15 cellular contexts compared by ENCODE assay signal in genomic region chr17:4110152-4110551, GRCh38. TPM values are rescaled to one million over a fixed set of nuclear protein-coding genes. Genes with fewer than 3 reads are reported as not detected.
DNase-seq lines count a peak whose midpoint lies in the region; ATAC-seq and TF ChIP-seq lines count a peak whose summit lies in the region.
"Had no signal": no experiment of that assay in that cellular context is flagged by ENCODE, and none has a peak within 500 bp of the region (broad histone marks: within the 10 kb centered on the region; RNA-seq: fewer than 3 reads in every experiment).

No MANE protein-coding gene starts in this region.

- H3K9me3 ChIP-seq in T-helper 17 cell (ENCODE audit: control insufficient read depth, low read length, poor library complexity, severe bottlenecking), result no peaks in the 10 kb centered on the region

- H3K27me3 Mint-ChIP-seq in activated CD8-positive, alpha-beta memory T cell treated with anti-CD3 and anti-CD28 coated beads, Interleukin-2, amount 10 ng/mL, durations not matched to agents 7 days and 5 days, result no peaks in the 10 kb centered on the region
- no peaks in the 10 kb centered on the region for H3K27me3 Mint-ChIP-seq in T-helper 17 cell

- H3K36me3 Mint-ChIP-seq in activated CD8-positive, alpha-beta memory T cell treated with anti-CD3 and anti-CD28 coated beads, Interleukin-2, amount 10 ng/mL, durations not matched to agents 7 days and 5 days, result peaks cover 40% of the 10 kb centered on the region
- H3K36me3 Mint-ChIP-seq in T-helper 17 cell (ENCODE audit: low read depth), result peaks cover 15% of the 10 kb centered on the region

- peaks cover 21% of the 10 kb centered on the region for H3K4me1 Mint-ChIP-seq in activated CD8-positive, alpha-beta memory T cell treated with anti-CD3 and anti-CD28 coated beads, Interleukin-2, amount 10 ng/mL, durations not matched to agents 7 days and 5 days
- peaks cover 26% of the 10 kb centered on the region for H3K4me1 Mint-ChIP-seq in T-helper 17 cell

- no peak overlapping the region for H3K4me3 Mint-ChIP-seq in activated CD8-positive, alpha-beta memory T cell treated with anti-CD3 and anti-CD28 coated beads, Interleukin-2, amount 10 ng/mL, durations not matched to agents 7 days and 5 days
- no peak overlapping the region for H3K4me3 Mint-ChIP-seq in T-helper 17 cell

- no peak for DNase-seq in activated CD8-positive, alpha-beta memory T cell treated with anti-CD3 and anti-CD28 coated beads, Interleukin-2, amount 10 ng/mL, durations not matched to agents 7 days and 5 days
- no peak for DNase-seq in activated CD8-positive, alpha-beta memory T cell treated with anti-CD3 and anti-CD28 coated beads for 24 hours
- DNase-seq in T-helper 17 cell (no peak), dorsolateral prefrontal cortex (no peak), skeletal muscle cell (ENCODE audit: low read depth) (peak; percentile 17), HT-29 (ENCODE audit: low spot score) (no peak), NCI-H510A treated with DMSO at 0.1 percent for 48 hours (lab: John Stamatoyannopoulos, UW) (no peak)
- DNase-seq: activated CD4-positive, CD25-positive, alpha-beta regulatory T cell treated with anti-CD3 and anti-CD28 coated beads, Interleukin-2, amount 50 U/mL, for 72 hours; GOT3; left colon; SHP77; stimulated activated CD4-positive, alpha-beta T cell treated with anti-CD3 and anti-CD28 coated beads, Interleukin-1b, Interleukin-23, amount 100 ng/mL, for 48 hours; stimulated activated naive CD4-positive, alpha-beta T cell treated with Interleukin-2 at 50 U/mL for 16 hours had no signal

- no peaks in the 10 kb centered on the region for H3K9me3 Mint-ChIP-seq in activated CD8-positive, alpha-beta memory T cell treated with anti-CD3 and anti-CD28 coated beads, Interleukin-2, amount 10 ng/mL, durations not matched to agents 7 days and 5 days (ENCODE audit: low read depth)

- H3K27ac Mint-ChIP-seq in activated CD8-positive, alpha-beta memory T cell treated with anti-CD3 and anti-CD28 coated beads, Interleukin-2, amount 10 ng/mL, durations not matched to agents 7 days and 5 days, result peak overlapping the region; percentile 71
- peak overlapping the region; percentile 84 for H3K27ac Mint-ChIP-seq in T-helper 17 cell

- CTCF ChIA-PET in activated CD8-positive, alpha-beta memory T cell treated with anti-CD3 and anti-CD28 coated beads, Interleukin-2, amount 10 ng/mL, durations not matched to agents 7 days and 5 days (lab: Charles Lee), result no interaction called here

- H3K27me3 ChIP-seq in dorsolateral prefrontal cortex, result no peaks in the 10 kb centered on the region
- H3K27me3 ChIP-seq: neutrophil had no signal

- intact Hi-C loops in dorsolateral prefrontal cortex (cut with DNase I), result no loop called here

- no peak overlapping the region for H3K4me3 ChIP-seq in dorsolateral prefrontal cortex
- no peak overlapping the region for H3K4me3 ChIP-seq in skeletal muscle cell (ENCODE audit: low read depth, low read length)

- no peak for TF ChIP-seq CTCF in dorsolateral prefrontal cortex (IDR thresholded peaks at IDR 0.05 in 54 of 56, conservative IDR thresholded peaks at IDR 0.05 in 2 of 56; ENCODE audit: low read depth in 1 of 56, partially characterized antibody in 56 of 56)

- no peak for ATAC-seq in activated CD8-positive, alpha-beta memory T cell treated with anti-CD3 and anti-CD28 coated beads, Interleukin-2, amount 10 ng/mL, durations not matched to agents 7 days and 5 days
- ATAC-seq in T-helper 17 cell (peak; percentile 80), GM21529 (IDR thresholded peaks at IDR 0.05; ENCODE audit: unreplicated experiment) (no peak)
- ATAC-seq: left colon had no signal

- H3K27ac ChIP-seq in dorsolateral prefrontal cortex, result peak overlapping the region in 48 of 59 donors; percentile 6 to 89 (median 65)
- H3K27ac ChIP-seq: neutrophil had no signal

RNA-seq across cellular contexts. Expression of gene ZZEF1, which starts 32.7 kb away (rescaled TPM):
- total RNA-seq in activated CD8-positive, alpha-beta memory T cell treated with anti-CD3 and anti-CD28 coated beads, Interleukin-2, amount 10 ng/mL, durations not matched to agents 7 days and 5 days, result 10 to 100 TPM; 49.6 to 61.9 TPM
- 100 to 1,000 TPM; 117 to 123 TPM for total RNA-seq in T-helper 17 cell
- 10 to 100 TPM; 44.1 to 90.3 (median 67.7) TPM for total RNA-seq in dorsolateral prefrontal cortex
- 14.0 and 18.0 TPM in 2 replicates for total RNA-seq in HT-29 (2014; rRNA removed; shearing (Covaris generic))

RNA-seq across cellular contexts. Expression of gene CYB5D2, which starts 32.8 kb away (rescaled TPM):
- total RNA-seq in activated CD8-positive, alpha-beta memory T cell treated with anti-CD3 and anti-CD28 coated beads, Interleukin-2, amount 10 ng/mL, durations not matched to agents 7 days and 5 days, result 1 to 10 TPM; 7.2 to 8.6 TPM
- 1 to 10 TPM; 7.8 to 8.2 TPM for total RNA-seq in T-helper 17 cell
- 10 to 100 TPM; 22.6 to 49.4 (median 36.3) TPM for total RNA-seq in dorsolateral prefrontal cortex
- total RNA-seq in HT-29 (2014; rRNA removed; shearing (Covaris generic)), result 12.4 and 15.2 TPM in 2 replicates
